Comparison of ENCODE assay signal across 8 cellular contexts in the genomic region with DNA sequence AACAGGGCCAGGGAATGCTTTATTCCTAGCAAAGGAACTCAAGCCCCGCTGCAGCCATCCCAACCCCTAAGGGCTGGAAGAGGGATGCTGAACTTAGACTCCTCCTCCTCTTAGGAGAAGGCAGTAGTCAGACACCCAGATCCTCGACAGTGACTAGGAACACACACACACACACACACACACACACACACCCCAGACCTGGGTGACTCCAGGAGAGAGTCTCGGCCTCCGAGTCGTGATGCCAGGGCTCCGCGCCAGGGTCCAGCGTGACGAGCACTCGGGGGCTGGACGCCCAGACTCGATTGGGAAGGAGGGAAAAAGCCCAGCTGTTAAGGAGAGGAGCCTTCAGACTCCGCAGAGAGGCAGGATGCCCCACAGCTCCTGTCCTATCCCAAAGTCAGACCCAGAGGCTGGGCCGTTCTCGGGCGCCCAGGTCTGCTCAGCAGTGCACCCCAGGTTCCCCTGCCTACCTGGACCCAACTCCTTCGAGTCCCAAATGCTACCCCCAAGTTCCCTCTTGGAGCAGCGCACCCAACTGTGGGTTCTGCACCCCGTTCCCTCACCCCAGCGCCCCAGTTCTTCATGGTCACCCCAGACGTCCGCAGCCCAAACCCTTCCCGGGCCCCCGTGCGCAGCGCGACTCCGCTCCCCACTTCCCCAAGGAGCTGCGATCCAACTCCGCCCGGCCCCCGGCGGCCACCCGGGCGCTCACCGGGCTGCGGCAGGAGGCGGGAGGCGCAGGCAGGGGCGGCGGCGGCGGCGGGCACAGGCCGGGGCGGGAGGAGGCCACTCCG. TPM values are rescaled to one million over a fixed set of nuclear protein-coding genes. Genes with fewer than 3 reads are reported as not detected.
DNase-seq lines count a peak whose midpoint lies in the region; ATAC-seq and TF ChIP-seq lines count a peak whose summit lies in the region.

No MANE protein-coding gene starts in this region.

- H3K4me3 ChIP-seq in HUES6 (ENCODE audit: low read depth, low read length), result peak overlapping the region; percentile 78
- H3K4me3 ChIP-seq in adrenal gland, result peak overlapping the region in 3 of 4 donors; percentile 28 to 93 (median 90)
- peak overlapping the region; percentile 82; the same call in 1 of the 2 replicates for H3K4me3 ChIP-seq in iPS DF 6.9 (ENCODE audit: low read length)
- peak overlapping the region; percentile 62 to 88 (median 64) for H3K4me3 ChIP-seq in gastrocnemius medialis

- 1 to 3% (median 2%) methylated on average over 12 to 47 of the region's 47 CpGs for WGBS in adrenal gland, 4 donors
- no CpG with 5 or more reads among the region's 47 CpGs for WGBS in iPS DF 6.9 (ENCODE audit: insufficient coverage, insufficient read length)

- in situ Hi-C loops in gastrocnemius medialis (cut with MboI; ENCODE audit: low sequenced_read_pairs in 4 of 4), result loop anchor here in 1 of 4 donors (10.0 kb wide), 1 partner anchor 63 kb away; no protein-coding TSS in a partner anchor

- ATAC-seq in gastrocnemius medialis, result peak; percentile 24 to 26

- TF ChIP-seq CTCF in adrenal gland (IDR thresholded peaks at IDR 0.05) (no peak), gastrocnemius medialis (IDR thresholded peaks at IDR 0.05 in 4 of 5, conservative IDR thresholded peaks at IDR 0.05 in 1 of 5) (peak in 1 of 5 experiments; percentile 12)

- H3K4me1 ChIP-seq in HUES6 (ENCODE audit: control insufficient read depth, insufficient read depth, low read length) (peaks cover 60% of the 10 kb centered on the region), adrenal gland (replicated peaks in 1 of 2) (peaks cover 14 to 46% of the 10 kb centered on the region in 2 donors), iPS DF 6.9 (ENCODE audit: control insufficient read depth, insufficient read depth, low read length) (peaks cover 25% of the 10 kb centered on the region), gastrocnemius medialis (peaks cover 42 to 43% of the 10 kb centered on the region in 2 donors)

- H3K27ac ChIP-seq in HUES6 (ENCODE audit: low read depth, low read length) (no peak overlapping the region), adrenal gland (peak overlapping the region in 4 of 5 donors; percentile 16 to 80 (median 79)), iPS DF 6.9 (ENCODE audit: low read length) (no peak overlapping the region), gastrocnemius medialis (peak overlapping the region; percentile 81 to 99 (median 92))

- DNase-seq in NCI-H2227 (lab: John Stamatoyannopoulos, UW; ENCODE audit: unreplicated experiment) (peak; percentile 40), NCI-H2227 treated with DMSO at 0.1 percent for 48 hours (lab: John Stamatoyannopoulos, UW) (no peak), adrenal gland (peak; percentile 65 to 83 (median 71)), iPS DF 6.9 (ENCODE audit: low read depth, low spot score) (no peak), gastrocnemius medialis (peak; percentile 50 to 87), SIG-M5 treated with dmso at 0.1 percent for 504 hours (lab: John Stamatoyannopoulos, UW; ENCODE audit: unreplicated experiment) (no peak), HPDE6-E6E7 (ENCODE audit: extremely low spot score) (no peak)

- intact Hi-C loops in adrenal gland (cut with DNase I) (no loop called here), gastrocnemius medialis (cut with DNase I; ENCODE audit: low total_unique reads) (loop anchor here (1.0 to 10.0 kb wide), 5 partner anchors 42 to 847 kb away; partner anchors contain the start of genes CCDC32, CHAC1, EIF2AK4 and RPUSD2)

- H3K27me3 ChIP-seq in HUES6 (ENCODE audit: control insufficient read depth, insufficient read depth, low read length) (no peaks in the 10 kb centered on the region), adrenal gland (no peaks in the 10 kb centered on the region), iPS DF 6.9 (ENCODE audit: control insufficient read depth, insufficient read depth, low read length) (no peaks in the 10 kb centered on the region), gastrocnemius medialis (no peaks in the 10 kb centered on the region)

- H3K36me3 ChIP-seq in HUES6 (ENCODE audit: control insufficient read depth, insufficient read depth, low read length), result no peaks in the 10 kb centered on the region
- no peaks in the 10 kb centered on the region for H3K36me3 ChIP-seq in adrenal gland (replicated peaks in 1 of 2)
- H3K36me3 ChIP-seq in iPS DF 6.9 (ENCODE audit: control insufficient read depth, insufficient read depth, low read length), result no peaks in the 10 kb centered on the region
- H3K36me3 ChIP-seq in gastrocnemius medialis, result no peaks in the 10 kb centered on the region

- peak overlapping the region; percentile 65 for H3K9ac ChIP-seq in HUES6 (ENCODE audit: low read length)

- TF ChIP-seq POLR2A in adrenal gland (IDR thresholded peaks at IDR 0.05) (peak; percentile 31 to 89), gastrocnemius medialis (IDR thresholded peaks at IDR 0.05) (peak; percentile 93 to 98)

- H3K9me3 ChIP-seq in HUES6 (ENCODE audit: control insufficient read depth, insufficient read depth, low read depth, low read length), result no peaks in the 10 kb centered on the region
- no peaks in the 10 kb centered on the region for H3K9me3 ChIP-seq in adrenal gland (replicated peaks in 1 of 3)
- no peaks in the 10 kb centered on the region for H3K9me3 ChIP-seq in iPS DF 6.9 (ENCODE audit: control insufficient read depth, insufficient read depth, low read length)
- H3K9me3 ChIP-seq in gastrocnemius medialis, result no peaks in the 10 kb centered on the region

RNA-seq across cellular contexts. Expression of gene BMF, which starts 0.4 kb away (rescaled TPM):
- total RNA-seq in adrenal gland (10 to 100 TPM in 3 of 8 donors, 1 to 10 TPM in 5; 4.8 to 12.8 (median 7.7) TPM), gastrocnemius medialis (10 to 100 TPM in 1 of 4 donors, 1 to 10 TPM in 2, under 1 TPM in 1; 0.82 to 11.6 (median 3.2) TPM)
- 1 to 10 TPM; 1.3 to 9.3 (median 2.5) TPM for polyA plus RNA-seq in adrenal gland

RNA-seq across cellular contexts. Expression of gene BUB1B, which starts 52.6 kb away (rescaled TPM):
- total RNA-seq in adrenal gland (1 to 10 TPM; 1.1 to 3.5 (median 2.6) TPM), gastrocnemius medialis (1 to 10 TPM in 1 of 4 donors, under 1 TPM in 1, not detected in 2; 0.51 to 1.8 TPM)
- polyA plus RNA-seq in adrenal gland, result 1 to 10 TPM in 2 of 3 donors, under 1 TPM in 1; 0.81 to 2.9 (median 1.4) TPM

Comparison
In these comparisons a context has a peak if more than half of its experiments do, and no peak if none do; other contexts are left out.
1. DNase-seq: peak in NCI-H2227 (single experiment), adrenal gland (7 of 7) and gastrocnemius medialis (2 of 2); none in NCI-H2227 treated with DMSO at 0.1 percent for 48 hours (single experiment), iPS DF 6.9 (single experiment), SIG-M5 treated with dmso at 0.1 percent for 504 hours (single experiment) and HPDE6-E6E7 (single experiment).
2. H3K27ac ChIP-seq: peak in adrenal gland (4 of 5) and gastrocnemius medialis (4 of 4); none in HUES6 (single experiment) and iPS DF 6.9 (single experiment).
3. Peak in every context shown above with its lines, with median percentiles within 50 percentile points of each other: H3K4me3 ChIP-seq.